Comparison of ENCODE assay signal across 21 cellular contexts in genomic region chr3:9293066-9293465, GRCh38.
"Had no signal": no experiment of that assay in that cellular context is flagged by ENCODE, and none has a peak within 500 bp of the region (broad histone marks: within the 10 kb centered on the region; RNA-seq: fewer than 3 reads in every experiment).

No MANE protein-coding gene starts in this region.

- H3K4me3 ChIP-seq: esophagus squamous epithelium, heart left ventricle, psoas muscle, spleen, testis, tibial nerve, upper lobe of right lung, vagina had no signal

- H3K79me2 ChIP-seq: parathyroid adenoma had no signal

- H3K4me3 Mint-ChIP-seq: effector memory CD8-positive, alpha-beta T cell; mesothelial cell of epicardium; nephron; stimulated activated memory B cell treated with anti-CD40 and anti-IgM and Interleukin-4, amounts not matched to agents 10 μg/mL and 1 μg/mL and 100 μg/mL, for 72 hours; stimulated activated naive CD8-positive, alpha-beta T cell treated with anti-CD3 and anti-CD28 coated beads, Interleukin-15, Interleukin-2, amounts not matched to agents 100 ng/mL and 50 ng/mL, for 24 hours had no signal

- H3K4me1 ChIP-seq: esophagus squamous epithelium, heart left ventricle, parathyroid adenoma, psoas muscle, spleen, testis, tibial nerve, upper lobe of right lung, vagina had no signal

- H3K9me3 ChIP-seq: esophagus squamous epithelium, psoas muscle, testis, upper lobe of right lung, vagina had no signal

- H3K27ac ChIP-seq: esophagus squamous epithelium, foreskin keratinocyte, heart left ventricle, parathyroid adenoma, psoas muscle, spleen, testis, tibial nerve, upper lobe of right lung, vagina had no signal

- H3K36me3 Mint-ChIP-seq: stimulated activated memory B cell treated with anti-CD40 and anti-IgM and Interleukin-4, amounts not matched to agents 10 μg/mL and 1 μg/mL and 100 μg/mL, for 72 hours had no signal

- H3K9me3 Mint-ChIP-seq: effector memory CD8-positive, alpha-beta T cell; stimulated activated naive CD8-positive, alpha-beta T cell treated with anti-CD3 and anti-CD28 coated beads, Interleukin-15, Interleukin-2, amounts not matched to agents 100 ng/mL and 50 ng/mL, for 24 hours had no signal

- H3K36me3 ChIP-seq: esophagus squamous epithelium, heart left ventricle, spleen, tibial nerve, upper lobe of right lung, vagina had no signal

- DNase-seq: effector memory CD8-positive, alpha-beta T cell; esophagus squamous epithelium; foreskin keratinocyte; heart left ventricle; hippocampal formation; kidney glomerular epithelial cell; psoas muscle; spleen; stimulated activated CD4-positive, alpha-beta T cell treated with anti-CD3 and anti-CD28 coated beads, Interleukin-15, amount 100 ng/mL, for 24 hours; stimulated activated CD4-positive, alpha-beta T cell treated with anti-CD3 and anti-CD28 coated beads, Interleukin-1b, Interleukin-23, amount 100 ng/mL, for 48 hours; stimulated activated CD4-positive, alpha-beta T cell treated with anti-CD3 and anti-CD28 coated beads, Interleukin-4, amount 100 ng/mL, for 24 hours; testis; upper lobe of right lung had no signal

- H3K27me3 ChIP-seq: foreskin keratinocyte, heart left ventricle, testis, tibial nerve, upper lobe of right lung, vagina had no signal

- ATAC-seq: effector memory CD8-positive, alpha-beta T cell; foreskin keratinocyte; heart left ventricle; psoas muscle; sciatic nerve; stimulated activated memory B cell treated with anti-CD40 and anti-IgM and Interleukin-4, amounts not matched to agents 10 μg/mL and 1 μg/mL and 100 μg/mL, for 72 hours; upper lobe of right lung had no signal

- H3K9ac ChIP-seq: parathyroid adenoma had no signal

- H3K27ac Mint-ChIP-seq: effector memory CD8-positive, alpha-beta T cell; mesothelial cell of epicardium; nephron; stimulated activated memory B cell treated with anti-CD40 and anti-IgM and Interleukin-4, amounts not matched to agents 10 μg/mL and 1 μg/mL and 100 μg/mL, for 72 hours; stimulated activated naive CD8-positive, alpha-beta T cell treated with anti-CD3 and anti-CD28 coated beads, Interleukin-15, Interleukin-2, amounts not matched to agents 100 ng/mL and 50 ng/mL, for 24 hours had no signal

- H2AFZ ChIP-seq: parathyroid adenoma had no signal

- H3K4me1 Mint-ChIP-seq: nephron; stimulated activated memory B cell treated with anti-CD40 and anti-IgM and Interleukin-4, amounts not matched to agents 10 μg/mL and 1 μg/mL and 100 μg/mL, for 72 hours had no signal
